Comparison of ENCODE assay signal across 16 cellular contexts in genomic region chr14:78785265-78785664, GRCh38.
"Had no signal": no experiment of that assay in that cellular context is flagged by ENCODE, and none has a peak within 500 bp of the region (broad histone marks: within the 10 kb centered on the region; RNA-seq: fewer than 3 reads in every experiment).

No MANE protein-coding gene starts in this region.

- FAIRE-seq: keratinocyte had no signal

- H3K27ac ChIP-seq: esophagus squamous epithelium, heart right ventricle, psoas muscle, right atrium auricular region, skin epidermis, vagina had no signal

- DNase-seq: activated CD4-positive, alpha-beta T cell treated with anti-CD3 and anti-CD28 coated beads, Interleukin-2, amount 10 ng/mL, durations not matched to agents 7 days and 5 days; activated CD8-positive, alpha-beta T cell treated with anti-CD3 and anti-CD28 coated beads, Interleukin-2, amount 10 ng/mL, durations not matched to agents 7 days and 5 days; activated gamma-delta T cell treated with Interleukin-2 at 50 U/mL for 16 hours; aorta; caudate nucleus; esophagus squamous epithelium; foreskin fibroblast; heart right ventricle; natural killer cell; psoas muscle; stimulated activated CD4-positive, alpha-beta T cell treated with anti-CD3 and anti-CD28 coated beads, Interleukin-2, amount 100 ng/mL, for 24 hours; stimulated activated naive CD8-positive, alpha-beta T cell treated with anti-CD3 and anti-CD28 coated beads, Interleukin-15, amount 100 ng/mL, for 72 hours had no signal
